ENCODE assay signal across 8 cellular contexts in genomic region chr22:43015677-43016042, GRCh38. TPM values are rescaled to one million over a fixed set of nuclear protein-coding genes. Genes with fewer than 3 reads are reported as not detected.
DNase-seq lines count a peak whose midpoint lies in the region; ATAC-seq, FAIRE-seq and TF ChIP-seq lines count a peak whose summit lies in the region.

No MANE protein-coding gene starts in this region.

- intact Hi-C loops in aorta (cut with DNase I) = loop anchor here in 1 of 2 donors (5.0 to 10.0 kb wide), 2 partner anchors 111 to 148 kb away; no protein-coding TSS in a partner anchor
- intact Hi-C loops in head of caudate nucleus (cut with DNase I) = loop anchor here (2.0 kb wide), 1 partner anchor 159 kb away; the partner anchor contains the start of gene ARFGAP3

- H3K4me1 Mint-ChIP-seq in stimulated activated naive CD8-positive, alpha-beta T cell treated with anti-CD3 and anti-CD28 coated beads, Interleukin-15, Interleukin-2, amounts not matched to agents 100 ng/mL and 50 ng/mL, for 24 hours (ENCODE audit: low read depth) = peaks cover 26% of the 10 kb centered on the region

- DNase-seq in stimulated activated naive CD8-positive, alpha-beta T cell treated with anti-CD3 and anti-CD28 coated beads, Interleukin-15, Interleukin-2, amounts not matched to agents 100 U/mL and 50 U/mL, for 24 hours = no peak
- DNase-seq in brain microvascular endothelial cell (no peak), aorta (no peak), head of caudate nucleus (no peak), H54 (ENCODE audit: insufficient read length, low spot score) (no peak)
- no peak for DNase-seq in activated CD4-positive, alpha-beta T cell treated with anti-CD3 and anti-CD28 coated beads, Interleukin-2, amount 50 U/mL, for 1 hour

- no peak overlapping the region for H3K27ac ChIP-seq in brain microvascular endothelial cell
- H3K27ac ChIP-seq in mesodermal cell (ENCODE audit: low read depth, low read length, severe bottlenecking) = no peak overlapping the region
- no peak overlapping the region for H3K27ac ChIP-seq in aorta (ENCODE audit: low read depth in 1 of 2, low read length in 2 of 2)

- no peaks in the 10 kb centered on the region for H3K27me3 ChIP-seq in brain microvascular endothelial cell (replicated peaks)
- H3K27me3 ChIP-seq in aorta (ENCODE audit: control insufficient read depth in 1 of 2, insufficient read depth in 2 of 2, low read length in 1 of 2) = no peaks in the 10 kb centered on the region

- FAIRE-seq in H54 (lab: Jason Lieb, UNC) = no peak

- H3K36me3 Mint-ChIP-seq in stimulated activated naive CD8-positive, alpha-beta T cell treated with anti-CD3 and anti-CD28 coated beads, Interleukin-15, Interleukin-2, amounts not matched to agents 100 ng/mL and 50 ng/mL, for 24 hours (ENCODE audit: low read depth) = no peaks in the 10 kb centered on the region

- WGBS in mesodermal cell (ENCODE audit: insufficient coverage in 2 of 2), 2 experiments = 55 to 61% methylated on average over 3 to 4 of the region's 5 CpGs
- WGBS in aorta, 2 donors = 20 to 21% methylated on average over 5 of the region's 5 CpGs

- peaks cover 17% of the 10 kb centered on the region for H3K4me1 ChIP-seq in mesodermal cell (ENCODE audit: control insufficient read depth, insufficient read depth, low read length, poor library complexity, severe bottlenecking)
- no peaks in the 10 kb centered on the region for H3K4me1 ChIP-seq in aorta (ENCODE audit: control insufficient read depth in 1 of 2, insufficient read depth in 2 of 2, low read length in 2 of 2)

- ATAC-seq in stimulated activated naive CD8-positive, alpha-beta T cell treated with anti-CD3 and anti-CD28 coated beads, Interleukin-15, Interleukin-2, amounts not matched to agents 100 U/mL and 50 U/mL, for 24 hours = no peak
- no peak for ATAC-seq in aorta (ENCODE audit: low FRiP score)

- H3K9me3 Mint-ChIP-seq in stimulated activated naive CD8-positive, alpha-beta T cell treated with anti-CD3 and anti-CD28 coated beads, Interleukin-15, Interleukin-2, amounts not matched to agents 100 ng/mL and 50 ng/mL, for 24 hours = no peaks in the 10 kb centered on the region

- H3K36me3 ChIP-seq in brain microvascular endothelial cell (replicated peaks) (no peaks in the 10 kb centered on the region), mesodermal cell (ENCODE audit: control insufficient read depth, insufficient read depth, low read length) (peaks cover 6% of the 10 kb centered on the region), aorta (ENCODE audit: control insufficient read depth in 1 of 2, insufficient read depth in 2 of 2, low read length in 1 of 2) (no peaks in the 10 kb centered on the region)

- no peak for TF ChIP-seq CTCF in brain microvascular endothelial cell (IDR thresholded peaks at IDR 0.05; ENCODE audit: low read depth, low read length, missing control alignments)

- no peaks in the 10 kb centered on the region for H3K9me3 ChIP-seq in mesodermal cell (ENCODE audit: control insufficient read depth, low read length)
- no peaks in the 10 kb centered on the region for H3K9me3 ChIP-seq in aorta (ENCODE audit: control insufficient read depth, low read length)

- peak overlapping the region; percentile 91 for H3K4me3 Mint-ChIP-seq in stimulated activated naive CD8-positive, alpha-beta T cell treated with anti-CD3 and anti-CD28 coated beads, Interleukin-15, Interleukin-2, amounts not matched to agents 100 ng/mL and 50 ng/mL, for 24 hours

- no peaks in the 10 kb centered on the region for H3K27me3 Mint-ChIP-seq in stimulated activated naive CD8-positive, alpha-beta T cell treated with anti-CD3 and anti-CD28 coated beads, Interleukin-15, Interleukin-2, amounts not matched to agents 100 ng/mL and 50 ng/mL, for 24 hours

- TF ChIP-seq POLR2A in H54 (IDR thresholded peaks at IDR 0.05; ENCODE audit: low read depth, low read length) = no peak

- H3K4me3 ChIP-seq in brain microvascular endothelial cell (ENCODE audit: low read depth, low read length) (peak overlapping the region; percentile 67), mesodermal cell (ENCODE audit: extremely low read depth, insufficient read depth, low read length, poor library complexity, severe bottlenecking) (peak overlapping the region; percentile 96), aorta (ENCODE audit: low read length in 2 of 2) (peak overlapping the region; percentile 49 to 63)

- in situ Hi-C loops in brain microvascular endothelial cell (cut with HindIII; ENCODE audit: low pct_ligation_motif_present, low sequenced_read_pairs) = no loop called here

- H3K27ac Mint-ChIP-seq in stimulated activated naive CD8-positive, alpha-beta T cell treated with anti-CD3 and anti-CD28 coated beads, Interleukin-15, Interleukin-2, amounts not matched to agents 100 ng/mL and 50 ng/mL, for 24 hours = peak overlapping the region; percentile 83

RNA-seq across cellular contexts. Expression of gene PACSIN2, which starts 0.7 kb away (rescaled TPM):
- polyA plus RNA-seq in mesodermal cell (2013, experiment 1 of 2) = 63.4 TPM
- polyA plus RNA-seq in mesodermal cell (2013, experiment 2 of 2) = 61.9 TPM
- total RNA-seq in aorta = 100 to 1,000 TPM in 1 of 2 donors, 10 to 100 TPM in 1; 59.1 to 127 TPM
- 100 to 1,000 TPM in 1 of 2 donors, 10 to 100 TPM in 1; 50.5 to 110 TPM for polyA plus RNA-seq in aorta
